18 cellular contexts compared by ENCODE assay signal in genomic region chr10:48480397-48481374, GRCh38.
DNase-seq lines count a peak whose midpoint lies in the region; ATAC-seq, FAIRE-seq and TF ChIP-seq lines count a peak whose summit lies in the region.
"Had no signal": no experiment of that assay in that cellular context is flagged by ENCODE, and none has a peak within 500 bp of the region (broad histone marks: within the 10 kb centered on the region; RNA-seq: fewer than 3 reads in every experiment).

No MANE protein-coding gene starts in this region.

- CTCF ChIA-PET in HepG2 (lab: Yijun Ruan, JAX; ENCODE audit: low intra/inter-chr PET ratio, low total read pairs) = no interaction called here

- H3K27me3 ChIP-seq in NT2/D1 (ENCODE audit: insufficient read depth, insufficient read length) (no peaks in the 10 kb centered on the region), HepG2 (ENCODE audit: control insufficient read depth in 1 of 2, insufficient read depth in 2 of 2, low read length in 2 of 2) (peaks cover 0 to 12% of the 10 kb centered on the region in 2 experiments; a peak in 2 of 5 replicates), thoracic aorta (replicated peaks; ENCODE audit: insufficient read depth) (no peaks in the 10 kb centered on the region)
- H3K27me3 ChIP-seq: colonic mucosa had no signal

- no peak for TF ChIP-seq POLR2A in HepG2 (IDR thresholded peaks at IDR 0.05; ENCODE audit: insufficient read depth in 1 of 2, low read depth in 2 of 2, low read length in 2 of 2)

- no peak for TF ChIP-seq RAD21 in HepG2 (CRISPR knock-in tag; IDR thresholded peaks at IDR 0.05)

- WGBS in HepG2 (ENCODE audit: low lambda C conversion rate) = 33% methylated on average over 13 of the region's 20 CpGs

- intact Hi-C loops in HepG2 (cut with micrococcal nuclease; ENCODE audit: unreplicated experiment) = no loop called here

- POLR2A ChIA-PET in HepG2 (lab: Yijun Ruan, JAX) = no interaction called here

- H3K4me3 ChIP-seq in NT2/D1 (ENCODE audit: insufficient read length, low read depth) (no peak overlapping the region), HepG2 (replicated peaks in 1 of 3; ENCODE audit: insufficient read depth in 1 of 3, low read depth in 2 of 3, low read length in 3 of 3) (no peak overlapping the region), thoracic aorta (peak overlapping the region; percentile 9)
- H3K4me3 ChIP-seq: colonic mucosa, esophagus squamous epithelium had no signal

- no peak for FAIRE-seq in HepG2 (lab: Jason Lieb, UNC)
- FAIRE-seq: astrocyte, GM18507 had no signal

- TF ChIP-seq CTCF in HepG2 (CRISPR knock-in tag; IDR thresholded peaks at IDR 0.05) (no peak), thoracic aorta (IDR thresholded peaks at IDR 0.05) (no peak), GM13976 (IDR thresholded peaks at IDR 0.05; ENCODE audit: borderline replicate concordance, control extremely low read depth, extremely low read depth, insufficient read depth, missing control alignments) (no peak)

- DNase-seq in NT2/D1 (ENCODE audit: low read depth, low spot score) (no peak), ecto neural progenitor cell (ENCODE audit: low spot score) (peak; percentile 37), HepG2 (ENCODE audit: low spot score) (no peak), thoracic aorta (ENCODE audit: low spot score) (no peak), NK-92 (lab: John Stamatoyannopoulos, UW; ENCODE audit: unreplicated experiment) (no peak), GM13976 (ENCODE audit: low spot score) (no peak)
- DNase-seq: activated naive CD4-positive, alpha-beta T cell treated with Interleukin-2 at 50 U/mL for 16 hours; colonic mucosa; DMS53; esophagus squamous epithelium; HFFc6; KBM-7; NCI-H1105 had no signal

- in situ Hi-C loops in HepG2 (cut with HindIII; ENCODE audit: extremely low pct_ligation_motif_present, low pct_unique_long_range_greater_than_20kb) (no loop called here), GM13976 (cut with MboI; ENCODE audit: low sequenced_read_pairs, unreplicated experiment) (no loop called here)

- no peaks in the 10 kb centered on the region for H3K36me3 ChIP-seq in NT2/D1 (ENCODE audit: insufficient read depth, insufficient read length, low read length)
- no peaks in the 10 kb centered on the region for H3K36me3 ChIP-seq in HepG2 (replicated peaks in 1 of 2; ENCODE audit: control insufficient read depth in 1 of 2, insufficient read depth in 2 of 2, low read length in 2 of 2)
- H3K36me3 ChIP-seq in thoracic aorta = no peaks in the 10 kb centered on the region
- H3K36me3 ChIP-seq: colonic mucosa, esophagus squamous epithelium had no signal

- H3K9me3 ChIP-seq in NT2/D1 (ENCODE audit: insufficient read depth, low read length) (no peaks in the 10 kb centered on the region), HepG2 (ENCODE audit: low read length) (no peaks in the 10 kb centered on the region), thoracic aorta (no peaks in the 10 kb centered on the region)
- H3K9me3 ChIP-seq: colonic mucosa, esophagus squamous epithelium had no signal

- no peak for TF ChIP-seq EP300 in HepG2 (IDR thresholded peaks at IDR 0.05; ENCODE audit: low read depth in 2 of 2, low read length in 2 of 2)
- no peak for TF ChIP-seq EP300 in HepG2 (CRISPR knock-in tag; IDR thresholded peaks at IDR 0.05; ENCODE audit: borderline replicate concordance)

- no peak overlapping the region for H3K4me2 ChIP-seq in HepG2 (ENCODE audit: low read depth, low read length)

- H4K20me1 ChIP-seq in HepG2 (ENCODE audit: insufficient read depth, low read length) = no peaks in the 10 kb centered on the region

- ATAC-seq in HepG2 = peak; percentile 71
- ATAC-seq in thoracic aorta (ENCODE audit: insufficient number of reproducible peaks, low FRiP score, low read depth) = no peak
- ATAC-seq in GM19452 (IDR thresholded peaks at IDR 0.05; ENCODE audit: unreplicated experiment) = no peak
- ATAC-seq in HG03039 (IDR thresholded peaks at IDR 0.05; ENCODE audit: unreplicated experiment) = no peak
- ATAC-seq: SK-N-SH treated with all-trans-retinoic acid at 6 μM for 48 hours had no signal

- H3K79me2 ChIP-seq in HepG2 (ENCODE audit: insufficient read depth, low read length) = no peaks in the 10 kb centered on the region

- H3K27ac ChIP-seq in HepG2 (ENCODE audit: extremely low read length, insufficient read depth, low read length) (no peak overlapping the region), thoracic aorta (no peak overlapping the region)
- H3K27ac ChIP-seq: colonic mucosa, esophagus squamous epithelium had no signal

- no TSS peak for BruUV-seq in HepG2 (replicated peaks; lab: Mats Ljungman, UMichigan)

- no peak overlapping the region for H2AFZ ChIP-seq in HepG2 (ENCODE audit: low read length)

- H3K9ac ChIP-seq in NT2/D1 (ENCODE audit: insufficient read length, low read depth) = peak overlapping the region; percentile 32
- H3K9ac ChIP-seq in HepG2 (ENCODE audit: insufficient read depth, low read depth, low read length) = no peak overlapping the region

- H3K4me1 ChIP-seq in NT2/D1 (ENCODE audit: insufficient read depth, insufficient read length) (peaks cover 2% of the 10 kb centered on the region), HepG2 (ENCODE audit: insufficient read depth, low read length) (peaks cover 10% of the 10 kb centered on the region), thoracic aorta (ENCODE audit: control insufficient read depth in 1 of 2, low read depth in 2 of 2) (peaks cover 0 to 7% of the 10 kb centered on the region in 2 donors)
- H3K4me1 ChIP-seq: colonic mucosa had no signal

TF ChIP-seq in HepG2, 621 proteins besides CTCF, POLR2A, EP300 and RAD21 (continues in another document):
- TF ChIP-seq STAT6 (CRISPR knock-in tag; IDR thresholded peaks at IDR 0.05; ENCODE audit: borderline replicate concordance) (no peak), ZSCAN30 (CRISPR knock-in tag; IDR thresholded peaks at IDR 0.05) (no peak), ZNF776 (CRISPR knock-in tag; IDR thresholded peaks at IDR 0.05) (no peak), PATZ1 (CRISPR knock-in tag; IDR thresholded peaks at IDR 0.05) (no peak), HOXA3 (CRISPR knock-in tag; IDR thresholded peaks at IDR 0.05) (no peak), SMAD1 (CRISPR knock-in tag; IDR thresholded peaks at IDR 0.05; ENCODE audit: borderline replicate concordance, low read depth) (no peak), TEAD3 (CRISPR knock-in tag; optimal IDR thresholded peaks at IDR 0.05; ENCODE audit: borderline replicate concordance) (no peak), NR2F1 (CRISPR knock-in tag; IDR thresholded peaks at IDR 0.05) (no peak)
